ENCODE assay signal across 12 cellular contexts in genomic region chr7:28069788-28070187, GRCh38.
A peak's percentile ranks its signal among the peaks of the same experiment; 100 is the strongest.
DNase-seq lines count a peak whose midpoint lies in the region; ATAC-seq, FAIRE-seq and TF ChIP-seq lines count a peak whose summit lies in the region.
"Had no signal": no experiment of that assay in that cellular context is flagged by ENCODE, and none has a peak within 500 bp of the region (broad histone marks: within the 10 kb centered on the region; RNA-seq: fewer than 3 reads in every experiment).

No MANE protein-coding gene starts in this region.

- H3K79me2 ChIP-seq in neural progenitor cell (ENCODE audit: low read depth): no peaks in the 10 kb centered on the region

- H3K27me3 Mint-ChIP-seq in neural progenitor cell (ENCODE audit: insufficient read depth, low read depth) (peaks cover 2% of the 10 kb centered on the region), Caco-2 (ENCODE audit: insufficient read depth, unreplicated experiment) (peaks cover 25% of the 10 kb centered on the region)

- no peak for TF ChIP-seq EP300 in A549 (IDR thresholded peaks at IDR 0.05)

- no peak for DNase-seq in A549 (ENCODE audit: low read depth in 1 of 2, low spot score in 1 of 2)
- peak; percentile 25 for DNase-seq in NCI-H2029 treated with DMSO at 0.1 percent for 48 hours (lab: John Stamatoyannopoulos, UW)
- DNase-seq in fibroblast of peridontal ligament (ENCODE audit: extremely low read depth): peak; percentile 90
- DNase-seq in neural progenitor cell (ENCODE audit: low spot score): no peak
- DNase-seq in Caco-2: no peak
- no peak for DNase-seq in SKM-1 treated with dmso at 0.1 percent for 144 hours (lab: John Stamatoyannopoulos, UW; ENCODE audit: unreplicated experiment)
- DNase-seq: activated CD4-positive, alpha-beta T cell treated with anti-CD3 and anti-CD28 coated beads, Interleukin-2, amount 10 ng/mL, durations not matched to agents 7 days and 5 days; BE2C; SHP77 treated with DMSO at 0.1 percent for 48 hours had no signal

- no peak for TF ChIP-seq RAD21 in A549 (conservative IDR thresholded peaks at IDR 0.05 in 1 of 2, IDR thresholded peaks at IDR 0.05 in 1 of 2)

- CTCF ChIA-PET in A549 (lab: Yijun Ruan, JAX): interaction anchor here (0.5 to 5.9 kb wide), 10 partner anchors 9 to 407 kb away, joined by 3 to 46 read pairs (median 3); partner anchors contain the start of gene HIBADH
- CTCF ChIA-PET in Caco-2 (lab: Charles Lee): interaction anchor here (1.1 to 3.8 kb wide), 3 partner anchors 8 to 24 kb away, joined by 3 to 21 read pairs (median 6); no protein-coding TSS in a partner anchor

- H3K36me3 ChIP-seq in neural progenitor cell (no peaks in the 10 kb centered on the region), Caco-2 (ENCODE audit: control insufficient read depth, insufficient read depth, low read length) (no peaks in the 10 kb centered on the region)
- H3K36me3 ChIP-seq: BE2C, prostate gland had no signal

- no peaks in the 10 kb centered on the region for H4K20me1 ChIP-seq in neural progenitor cell (ENCODE audit: low read depth)

- H3K27ac ChIP-seq in A549: peak overlapping the region; percentile 22 to 65; a peak in 4 of 6 replicates
- no peak overlapping the region for H3K27ac ChIP-seq in neural progenitor cell

- FAIRE-seq in A549 (lab: Jason Lieb, UNC): no peak

- no TSS peak for BruUV-seq in Caco-2 (replicated peaks; lab: Mats Ljungman, UMichigan)

- POLR2A ChIA-PET in A549 (lab: Yijun Ruan, JAX) (interaction anchor here (1.4 kb wide), 1 partner anchor 13 kb away, joined by 3 read pairs; no protein-coding TSS in a partner anchor), Caco-2 (lab: Charles Lee) (no interaction called here)

- H3K36me3 Mint-ChIP-seq in neural progenitor cell (no peaks in the 10 kb centered on the region), Caco-2 (ENCODE audit: insufficient read depth, unreplicated experiment) (no peaks in the 10 kb centered on the region)

- H3K4me3 ChIP-seq in A549 (no peak overlapping the region), neural progenitor cell (no peak overlapping the region), Caco-2 (ENCODE audit: low read depth, low read length) (no peak overlapping the region)
- H3K4me3 ChIP-seq: prostate gland had no signal

- H3K4me1 ChIP-seq in A549: peaks cover 40% of the 10 kb centered on the region
- H3K4me1 ChIP-seq in neural progenitor cell: no peaks in the 10 kb centered on the region
- H3K4me1 ChIP-seq in Caco-2: no peaks in the 10 kb centered on the region
- H3K4me1 ChIP-seq: prostate gland had no signal

- intact Hi-C loops in Caco-2 (cut with micrococcal nuclease; ENCODE audit: unreplicated experiment): no loop called here

- H3K9ac ChIP-seq in neural progenitor cell: no peak overlapping the region

- H3K27me3 ChIP-seq in neural progenitor cell (no peaks in the 10 kb centered on the region), Caco-2 (replicated peaks; ENCODE audit: control insufficient read depth, insufficient read depth, low read length) (no peaks in the 10 kb centered on the region; the same call in 1 of the 2 replicates)
- H3K27me3 ChIP-seq: BE2C had no signal

- no peak for TF ChIP-seq POLR2A in A549 (IDR thresholded peaks at IDR 0.05; ENCODE audit: low read length)

- H3K4me2 ChIP-seq in A549 (no peak overlapping the region), neural progenitor cell (no peak overlapping the region)

- H2AFZ ChIP-seq in neural progenitor cell (replicated peaks): no peak overlapping the region

- no peak for TF ChIP-seq CTCF in A549 (IDR thresholded peaks at IDR 0.05)
- TF ChIP-seq CTCF in neural progenitor cell (IDR thresholded peaks at IDR 0.05): no peak
- TF ChIP-seq CTCF in Caco-2 (IDR thresholded peaks at IDR 0.05; ENCODE audit: insufficient read depth in 1 of 2, low read depth in 1 of 2, low read length in 1 of 2, severe bottlenecking in 1 of 2, unreplicated experiment in 1 of 2): no peak

- H3K4me3 Mint-ChIP-seq in neural progenitor cell (peak overlapping the region; percentile 13), Caco-2 (ENCODE audit: unreplicated experiment) (no peak overlapping the region)
- H3K4me3 Mint-ChIP-seq: activated CD4-positive, alpha-beta T cell treated with anti-CD3 and anti-CD28 coated beads, Interleukin-2, amount 10 ng/mL, durations not matched to agents 7 days and 5 days had no signal

- peak overlapping the region; percentile 40 for H3K27ac Mint-ChIP-seq in neural progenitor cell
- H3K27ac Mint-ChIP-seq in Caco-2 (ENCODE audit: unreplicated experiment): no peak overlapping the region
- H3K27ac Mint-ChIP-seq: activated CD4-positive, alpha-beta T cell treated with anti-CD3 and anti-CD28 coated beads, Interleukin-2, amount 10 ng/mL, durations not matched to agents 7 days and 5 days had no signal

- no peaks in the 10 kb centered on the region for H3K9me3 ChIP-seq in A549
- H3K9me3 ChIP-seq in neural progenitor cell (ENCODE audit: low read depth): no peaks in the 10 kb centered on the region
- no peaks in the 10 kb centered on the region for H3K9me3 ChIP-seq in Caco-2
- H3K9me3 ChIP-seq: BE2C, prostate gland had no signal

- ATAC-seq in A549: no peak
- no peak for ATAC-seq in GM18511 (IDR thresholded peaks at IDR 0.05; ENCODE audit: unreplicated experiment)
- ATAC-seq in HG02588 (IDR thresholded peaks at IDR 0.05; ENCODE audit: unreplicated experiment): no peak

- H3F3A ChIP-seq in neural progenitor cell (ENCODE audit: low read depth): no peaks in the 10 kb centered on the region

- H3K4me1 Mint-ChIP-seq in neural progenitor cell (peaks cover 14% of the 10 kb centered on the region), Caco-2 (ENCODE audit: low read depth, unreplicated experiment) (peaks cover 7% of the 10 kb centered on the region)
- H3K4me1 Mint-ChIP-seq: activated CD4-positive, alpha-beta T cell treated with anti-CD3 and anti-CD28 coated beads, Interleukin-2, amount 10 ng/mL, durations not matched to agents 7 days and 5 days had no signal

- H3K9me3 Mint-ChIP-seq in neural progenitor cell (no peaks in the 10 kb centered on the region), Caco-2 (ENCODE audit: unreplicated experiment) (no peaks in the 10 kb centered on the region)
- H3K9me3 Mint-ChIP-seq: activated CD4-positive, alpha-beta T cell treated with anti-CD3 and anti-CD28 coated beads, Interleukin-2, amount 10 ng/mL, durations not matched to agents 7 days and 5 days had no signal

- 69% methylated on average over 10 of the region's 10 CpGs for WGBS in A549 (ENCODE audit: missing lambda C conversion rate)

TF ChIP-seq in A549, 52 proteins besides CTCF, POLR2A, EP300 and RAD21:
- TF ChIP-seq SREBF2 (IDR thresholded peaks at IDR 0.05) (no peak), E2F6 (IDR thresholded peaks at IDR 0.05; ENCODE audit: borderline replicate concordance, low read depth) (no peak), BHLHE40 (IDR thresholded peaks at IDR 0.05; ENCODE audit: low read depth, low read length) (no peak), KDM1A (IDR thresholded peaks at IDR 0.05; ENCODE audit: low read depth) (no peak), HES2 (IDR thresholded peaks at IDR 0.05) (no peak), HOXB5 (CRISPR knock-in tag; IDR thresholded peaks at IDR 0.05) (no peak), HOXB13 (CRISPR knock-in tag; IDR thresholded peaks at IDR 0.05; ENCODE audit: low read depth) (no peak), HDAC2 (IDR thresholded peaks at IDR 0.05) (no peak), TFCP2L1 (CRISPR knock-in tag; IDR thresholded peaks at IDR 0.05) (no peak), ZNF302 (CRISPR knock-in tag; IDR thresholded peaks at IDR 0.05) (no peak), RCOR1 (IDR thresholded peaks at IDR 0.05; ENCODE audit: low read depth, low read length) (no peak), FOSB (CRISPR knock-in tag; IDR thresholded peaks at IDR 0.05) (no peak), RFX5 (IDR thresholded peaks at IDR 0.05) (no peak), CEBPB (IDR thresholded peaks at IDR 0.05) (no peak)
TF ChIP-seq in A549: peak in this region for 0.

Comparison
In these comparisons a context has a peak if more than half of its experiments do, and no peak if none do; other contexts are left out.
1. DNase-seq: peak in NCI-H2029 treated with DMSO at 0.1 percent for 48 hours (single experiment) and fibroblast of peridontal ligament (single experiment); none in A549 (0 of 2), neural progenitor cell (single experiment), Caco-2 (0 of 2) and SKM-1 treated with dmso at 0.1 percent for 144 hours (single experiment).